ENCODE assay signal across 8 cellular contexts in genomic region chr6:55980627-55981211, GRCh38.
DNase-seq lines count a peak whose midpoint lies in the region; ATAC-seq, FAIRE-seq and TF ChIP-seq lines count a peak whose summit lies in the region.

No MANE protein-coding gene starts in this region.

- SMC1A ChIA-PET in GM12878 (lab: Charles Lee; ENCODE audit: uncharacterized antibody, unreplicated experiment): no interaction called here

- peak; percentile 62 for TF ChIP-seq RAD21 in GM12878 (IDR thresholded peaks at IDR 0.05; ENCODE audit: insufficient read depth, low read depth, low read length)

- RAD21 ChIA-PET in GM12878 (lab: Charles Lee; ENCODE audit: unreplicated experiment): no interaction called here

- H3K9me3 ChIP-seq in GM12878 (replicated peaks; ENCODE audit: control insufficient read depth, insufficient read depth, low read length): no peaks in the 10 kb centered on the region

- H3K9ac ChIP-seq in GM12878 (ENCODE audit: control insufficient read depth, insufficient read depth, low read length): no peak overlapping the region

- CTCF ChIA-PET in GM12878 (lab: Yijun Ruan, JAX): interaction anchor here (0.7 kb wide), 1 partner anchor 312 kb away, joined by 3 read pairs; no protein-coding TSS in a partner anchor

- peak; percentile 67 for DNase-seq in CD1c-positive myeloid dendritic cell (ENCODE audit: extremely low spot score)
- peak; percentile 37 for DNase-seq in H4 (ENCODE audit: low spot score)
- DNase-seq in NCI-H2227 (lab: John Stamatoyannopoulos, UW; ENCODE audit: unreplicated experiment): peak; percentile 54
- DNase-seq in GM12878 (ENCODE audit: low read depth, low spot score): no peak
- DNase-seq in kidney glomerular epithelial cell (lab: John Stamatoyannopoulos, UW): peak; percentile 17
- DNase-seq in stimulated activated CD4-positive, alpha-beta T cell treated with anti-CD3 and anti-CD28 coated beads, Interleukin-4, amount 100 ng/mL, for 4 hours: no peak

- no peak for FAIRE-seq in GM12878 (lab: Jason Lieb, UNC)

- BruUV-seq in GM12878 (replicated peaks; lab: Mats Ljungman, UMichigan): no TSS peak

- no peaks in the 10 kb centered on the region for H3K4me1 ChIP-seq in GM12878 (ENCODE audit: control insufficient read depth, insufficient read depth, low read length)

- H3K27me3 ChIP-seq in GM12878 (replicated peaks in 1 of 2; ENCODE audit: control insufficient read depth in 2 of 2, insufficient read depth in 2 of 2, low read length in 1 of 2): no peaks in the 10 kb centered on the region

- no peaks in the 10 kb centered on the region for H3K79me2 ChIP-seq in GM12878 (ENCODE audit: control insufficient read depth, insufficient read depth, low read length)

- in situ Hi-C loops in GM12878 (cut with MboI): loop anchor here (25.0 kb wide), 1 partner anchor 607 kb away; no protein-coding TSS in a partner anchor

- H2AFZ ChIP-seq in GM12878 (ENCODE audit: control insufficient read depth, low read depth, low read length): no peak overlapping the region

- no peaks in the 10 kb centered on the region for H4K20me1 ChIP-seq in GM12878 (ENCODE audit: control insufficient read depth, insufficient read depth)

- WGBS in GM12878 (ENCODE audit: insufficient coverage, insufficient replicate concordance, low lambda C conversion rate, missing lambda C conversion rate): 0% methylated on average over 1 of the region's 1 CpG

- POLR2A ChIA-PET in GM12878 (lab: Charles Lee): no interaction called here

- no peak for TF ChIP-seq EP300 in GM12878 (IDR thresholded peaks at IDR 0.05; ENCODE audit: borderline replicate concordance in 1 of 2, control insufficient read depth in 1 of 2, low read depth in 2 of 2, low read length in 2 of 2)

- no peak overlapping the region for H3K27ac ChIP-seq in GM12878 (ENCODE audit: control insufficient read depth, insufficient read depth)

- peak; percentile 32 to 42 (median 35); a peak in 4 of 6 replicates for TF ChIP-seq CTCF in GM12878 (IDR thresholded peaks at IDR 0.05 in 2 of 3, conservative IDR thresholded peaks at IDR 0.05 in 1 of 3; ENCODE audit: control insufficient read depth in 2 of 3, extremely low read depth in 1 of 3, insufficient read depth in 1 of 3, low read depth in 3 of 3, low read length in 3 of 3)

- H3K36me3 ChIP-seq in GM12878 (ENCODE audit: control insufficient read depth in 2 of 2, insufficient read depth in 2 of 2, low read length in 1 of 2): no peaks in the 10 kb centered on the region

- no peak overlapping the region for H3K4me2 ChIP-seq in GM12878 (ENCODE audit: control insufficient read depth, insufficient read depth)

- intact Hi-C loops in GM12878 (cut with micrococcal nuclease; ENCODE audit: unreplicated experiment): loop anchor here (1.0 kb wide), 1 partner anchor 312 kb away; no protein-coding TSS in a partner anchor

- no peak overlapping the region for H3K4me3 ChIP-seq in GM12878

- TF ChIP-seq POLR2A in GM12878 (IDR thresholded peaks at IDR 0.05; ENCODE audit: low read depth, low read length): no peak

- ATAC-seq in GM12878 (no peak), HG02970 (IDR thresholded peaks at IDR 0.05; ENCODE audit: low FRiP score, unreplicated experiment) (no peak), GM19035 (IDR thresholded peaks at IDR 0.05; ENCODE audit: unreplicated experiment) (no peak)

TF ChIP-seq in GM12878, 131 proteins besides CTCF, POLR2A, EP300 and RAD21:
- TF ChIP-seq ZNF24 (IDR thresholded peaks at IDR 0.05) (no peak), KDM1A (IDR thresholded peaks at IDR 0.05; ENCODE audit: borderline replicate concordance) (no peak), NFIC (IDR thresholded peaks at IDR 0.05; ENCODE audit: low read depth, low read length) (no peak), ZNF274 (IDR thresholded peaks at IDR 0.05; ENCODE audit: insufficient read depth, insufficient read length) (no peak), BRCA1 (IDR thresholded peaks at IDR 0.05; ENCODE audit: low read depth, low read length) (no peak)
TF ChIP-seq in GM12878: peak in this region for 0.

Comparison
In these comparisons a context has a peak if more than half of its experiments do, and no peak if none do; other contexts are left out.
1. DNase-seq: peak in CD1c-positive myeloid dendritic cell (single experiment), H4 (single experiment), NCI-H2227 (single experiment) and kidney glomerular epithelial cell (single experiment); none in GM12878 (single experiment) and stimulated activated CD4-positive, alpha-beta T cell treated with anti-CD3 and anti-CD28 coated beads, Interleukin-4, amount 100 ng/mL, for 4 hours (0 of 2).